ENCODE assay signal across 29 cellular contexts in genomic region chr14:72663956-72664650, GRCh38.
DNase-seq lines count a peak whose midpoint lies in the region; ATAC-seq and TF ChIP-seq lines count a peak whose summit lies in the region.
"Had no signal": no experiment of that assay in that cellular context is flagged by ENCODE, and none has a peak within 500 bp of the region (broad histone marks: within the 10 kb centered on the region; RNA-seq: fewer than 3 reads in every experiment).

No MANE protein-coding gene starts in this region.

- POLR2A ChIA-PET in AG04450 (lab: Yijun Ruan, JAX), result interaction anchor here (0.9 to 1.9 kb wide), 3 partner anchors 21 to 230 kb away, joined by 4 to 8 read pairs (median 7); partner anchors contain the start of gene DPF3

- TF ChIP-seq CTCF in AG04450 (IDR thresholded peaks at IDR 0.05; ENCODE audit: low read depth, low read length) (no peak), choroid plexus epithelial cell (conservative IDR thresholded peaks at IDR 0.05; ENCODE audit: low read depth, low read length) (no peak)

- H3K27me3 ChIP-seq in AG04450 (ENCODE audit: control insufficient read depth, insufficient read depth, low read length), result no peaks in the 10 kb centered on the region

- DNase-seq in AG04450 (ENCODE audit: low read depth, low spot score), result no peak
- peak; percentile 35 for DNase-seq in EH (ENCODE audit: low read depth)
- DNase-seq in choroid plexus epithelial cell (ENCODE audit: low read depth), result peak; percentile 55
- DNase-seq in lung microvascular endothelial cell (ENCODE audit: low read depth in 2 of 2), result peak; percentile 77 to 79
- DNase-seq in HPDE6-E6E7 (ENCODE audit: extremely low spot score), result no peak
- no peak for DNase-seq in stimulated activated naive CD4-positive, alpha-beta T cell treated with Interleukin-2 at 50 U/mL for 16 hours (lab: John Stamatoyannopoulos, UW)
- no peak for DNase-seq in NCI-H526 treated with DMSO at 0.1 percent for 48 hours (lab: John Stamatoyannopoulos, UW)
- DNase-seq: activated CD4-positive, alpha-beta T cell treated with anti-CD3 and anti-CD28 coated beads for 1 hour; activated CD8-positive, alpha-beta memory T cell treated with anti-CD3 and anti-CD28 coated beads for 24 hours; activated naive CD4-positive, alpha-beta T cell treated with Interleukin-2 at 50 U/mL for 16 hours; activated T-cell treated with anti-CD3 and anti-CD28 coated beads, Interleukin-2, amount 50 U/mL, for 4 hours; amygdala; CD8-positive, alpha-beta memory T cell; DMS79; effector CD8-positive, alpha-beta T cell; glutamatergic neuron; left colon; mucosa of descending colon; MV-4-11; NCI-H1694; NCI-H2171 treated with DMSO at 0.1 percent for 48 hours; NCI-H524 treated with DMSO at 0.1 percent for 48 hours; stimulated activated CD4-positive, alpha-beta T cell treated with anti-CD3 and anti-CD28 coated beads, Interleukin-1b, Interleukin-23, amount 100 ng/mL, for 48 hours; stimulated activated naive CD4-positive, alpha-beta T cell; SW 1271 had no signal

- H3K4me3 ChIP-seq in AG04450 (ENCODE audit: low read depth, low read length) (no peak overlapping the region), choroid plexus epithelial cell (ENCODE audit: low read depth, low read length) (no peak overlapping the region)
- H3K4me3 ChIP-seq: mucosa of descending colon, skin epidermis had no signal

- H3K9me3 ChIP-seq in AG04450 (ENCODE audit: control insufficient read depth, insufficient read depth, low read length), result no peaks in the 10 kb centered on the region
- H3K9me3 ChIP-seq: mucosa of descending colon had no signal

- CTCF ChIA-PET in AG04450 (lab: Charles Lee), result interaction anchor here (0.9 kb wide), 1 partner anchor 17 kb away, joined by 4 read pairs; no protein-coding TSS in a partner anchor

- peak overlapping the region; percentile 83 for H3K27ac ChIP-seq in AG04450 (ENCODE audit: low read depth, low read length)
- H3K27ac ChIP-seq: RWPE1, skin epidermis had no signal

- no peak for ATAC-seq in GM21447 (IDR thresholded peaks at IDR 0.05; ENCODE audit: unreplicated experiment)
- ATAC-seq: activated T-cell treated with anti-CD3 and anti-CD28 coated beads, Interleukin-2, amount 50 U/mL, for 4 hours; esophagus mucosa; left colon; mucosa of descending colon had no signal

Comparison
In these comparisons a context has a peak if more than half of its experiments do, and no peak if none do; other contexts are left out.
1. DNase-seq: peak in EH (single experiment), choroid plexus epithelial cell (single experiment) and lung microvascular endothelial cell (2 of 2); none in AG04450 (single experiment), HPDE6-E6E7 (single experiment), stimulated activated naive CD4-positive, alpha-beta T cell treated with Interleukin-2 at 50 U/mL for 16 hours (single experiment) and NCI-H526 treated with DMSO at 0.1 percent for 48 hours (single experiment).